ENCODE assay signal across 24 cellular contexts in genomic region chr19:15354557-15355296, GRCh38. TPM values are rescaled to one million over a fixed set of nuclear protein-coding genes. Genes with fewer than 3 reads are reported as not detected.
DNase-seq lines count a peak whose midpoint lies in the region; ATAC-seq and TF ChIP-seq lines count a peak whose summit lies in the region.
"Had no signal": no experiment of that assay in that cellular context is flagged by ENCODE, and none has a peak within 500 bp of the region (broad histone marks: within the 10 kb centered on the region; RNA-seq: fewer than 3 reads in every experiment).

No MANE protein-coding gene starts in this region.

- no peaks in the 10 kb centered on the region for H3K9me2 ChIP-seq in SK-N-SH

- peaks cover 9% of the 10 kb centered on the region for H3F3A ChIP-seq in SK-N-SH (replicated peaks; ENCODE audit: insufficient read depth)

- no peak for TF ChIP-seq EP300 in SK-N-SH (IDR thresholded peaks at IDR 0.05; ENCODE audit: borderline replicate concordance in 1 of 2, low read depth in 1 of 2, low read length in 1 of 2)

- peaks cover 6% of the 10 kb centered on the region for H3K27me3 Mint-ChIP-seq in glutamatergic neuron (ENCODE audit: unreplicated experiment)
- H3K27me3 Mint-ChIP-seq: activated CD4-positive, alpha-beta T cell treated with anti-CD3 and anti-CD28 coated beads for 36 hours had no signal

- peak; percentile 41 for ATAC-seq in SK-N-SH treated with all-trans-retinoic acid at 6 μM for 48 hours
- ATAC-seq: activated CD4-positive, alpha-beta T cell treated with anti-CD3 and anti-CD28 coated beads for 36 hours; body of pancreas; sciatic nerve had no signal

- no peak overlapping the region for H3K27ac ChIP-seq in SK-N-SH (ENCODE audit: low read depth in 2 of 2, low read length in 1 of 2)
- H3K27ac ChIP-seq in RWPE1, result peak overlapping the region; percentile 37
- no peak overlapping the region for H3K27ac ChIP-seq in osteoblast (ENCODE audit: low read depth, low read length)
- H3K27ac ChIP-seq: body of pancreas, neural progenitor cell, SJSA1, testis, uterus had no signal

- H3K4me1 Mint-ChIP-seq in glutamatergic neuron (ENCODE audit: low read depth, unreplicated experiment), result no peaks in the 10 kb centered on the region
- H3K4me1 Mint-ChIP-seq: activated CD4-positive, alpha-beta T cell treated with anti-CD3 and anti-CD28 coated beads for 36 hours; neural progenitor cell had no signal

- H3K36me3 Mint-ChIP-seq in glutamatergic neuron (ENCODE audit: unreplicated experiment), result no peaks in the 10 kb centered on the region

- H3K9me3 ChIP-seq in SK-N-SH (no peaks in the 10 kb centered on the region), osteoblast (ENCODE audit: low read depth, low read length) (no peaks in the 10 kb centered on the region), HAP-1 (no peaks in the 10 kb centered on the region)
- H3K9me3 ChIP-seq: body of pancreas, SJSA1, testis, uterus had no signal

- H3K4me3 ChIP-seq in SK-N-SH (ENCODE audit: low read depth in 2 of 2, low read length in 1 of 2) (no peak overlapping the region), osteoblast (ENCODE audit: insufficient read depth, low read length) (no peak overlapping the region), HAP-1 (no peak overlapping the region)
- H3K4me3 ChIP-seq: body of pancreas, neural progenitor cell, SJSA1, testis, uterus had no signal

- in situ Hi-C loops in HAP-1 (cut with MboI; ENCODE audit: low sequenced_read_pairs), result no loop called here

- no peak for TF ChIP-seq CTCF in SK-N-SH (IDR thresholded peaks at IDR 0.05)
- no peak for TF ChIP-seq CTCF in RWPE1 (conservative IDR thresholded peaks at IDR 0.05; ENCODE audit: low read depth)
- TF ChIP-seq CTCF in glutamatergic neuron (IDR thresholded peaks at IDR 0.05; ENCODE audit: partially characterized antibody, unreplicated experiment), result no peak
- TF ChIP-seq CTCF in osteoblast (IDR thresholded peaks at IDR 0.05; ENCODE audit: extremely low read depth, low read depth, low read length), result no peak

- H3K27me3 ChIP-seq in SK-N-SH (ENCODE audit: insufficient read depth), result no peaks in the 10 kb centered on the region
- no peaks in the 10 kb centered on the region for H3K27me3 ChIP-seq in osteoblast (ENCODE audit: insufficient read depth, low read length)
- H3K27me3 ChIP-seq in HAP-1 (ENCODE audit: low read depth), result no peaks in the 10 kb centered on the region
- H3K27me3 ChIP-seq: body of pancreas, neural progenitor cell, SJSA1, testis, uterus had no signal

- 88% methylated on average over 22 of the region's 27 CpGs for WGBS in SK-N-SH (ENCODE audit: low lambda C conversion rate)

- POLR2A ChIA-PET in SK-N-SH (lab: Yijun Ruan, JAX), result no interaction called here
- POLR2A ChIA-PET in RWPE1 (lab: Yijun Ruan, JAX; ENCODE audit: low non-redundant PET), result no interaction called here

- H4K20me1 ChIP-seq in SK-N-SH (ENCODE audit: insufficient read depth) (no peaks in the 10 kb centered on the region), osteoblast (ENCODE audit: insufficient read depth, low read length) (peaks cover 2% of the 10 kb centered on the region)

- H3K4me1 ChIP-seq in SK-N-SH (ENCODE audit: control insufficient read depth in 1 of 2, insufficient read depth in 2 of 2, low read depth in 1 of 2, low read length in 1 of 2) (no peaks in the 10 kb centered on the region), osteoblast (ENCODE audit: insufficient read depth, low read length) (no peaks in the 10 kb centered on the region), HAP-1 (no peaks in the 10 kb centered on the region)
- H3K4me1 ChIP-seq: body of pancreas, neural progenitor cell, SJSA1, testis, uterus had no signal

- H3K27ac Mint-ChIP-seq in glutamatergic neuron (ENCODE audit: unreplicated experiment), result peak overlapping the region; percentile 12

- DNase-seq in SK-N-SH (no peak), RWPE1 (ENCODE audit: low spot score) (no peak), glutamatergic neuron (no peak), osteoblast (ENCODE audit: insufficient read length, low spot score, missing footprints) (peak; percentile 76), iPS-NIHi11 (ENCODE audit: low spot score) (no peak), HAP-1 (ENCODE audit: low spot score in 2 of 2) (no peak)
- DNase-seq in stimulated activated CD4-positive, alpha-beta T cell treated with anti-CD3 and anti-CD28 coated beads, Interleukin-12 subunit alpha, Interleukin-12 subunit beta, amount 100 ng/mL, for 4 hours, result no peak
- DNase-seq: 8988T; activated CD4-positive, alpha-beta T cell treated with anti-CD3 and anti-CD28 coated beads for 36 hours; activated T-cell treated with anti-CD3 and anti-CD28 coated beads, Interleukin-2, amount 50 U/mL, for 1 hour; body of pancreas; GOT3; mammary epithelial cell; NCI-H1694; NCI-H2171 treated with DMSO at 0.1 percent for 48 hours; posterior cingulate gyrus; stimulated activated CD4-positive, alpha-beta T cell treated with anti-CD3 and anti-CD28 coated beads, Interleukin-4, amount 100 ng/mL, for 4 hours; stimulated activated naive CD4-positive, alpha-beta T cell; testis; uterus had no signal

- H3K4me2 ChIP-seq in SK-N-SH, result no peak overlapping the region
- H3K4me2 ChIP-seq in osteoblast (ENCODE audit: insufficient read depth, low read length), result no peak overlapping the region
- H3K4me2 ChIP-seq: neural progenitor cell had no signal

- no peak overlapping the region for H3K9ac ChIP-seq in SK-N-SH
- H3K9ac ChIP-seq: neural progenitor cell had no signal

- H2AFZ ChIP-seq in SK-N-SH (ENCODE audit: low read depth), result no peak overlapping the region
- no peak overlapping the region for H2AFZ ChIP-seq in osteoblast (ENCODE audit: low read length)
- H2AFZ ChIP-seq: neural progenitor cell had no signal

- H3K79me2 ChIP-seq in SK-N-SH (ENCODE audit: insufficient read depth) (no peaks in the 10 kb centered on the region), osteoblast (ENCODE audit: insufficient read depth, low read length) (no peaks in the 10 kb centered on the region)

- H3K9me3 Mint-ChIP-seq in glutamatergic neuron (ENCODE audit: unreplicated experiment), result peaks cover 1% of the 10 kb centered on the region
- H3K9me3 Mint-ChIP-seq: neural progenitor cell had no signal

- H3K36me3 ChIP-seq in SK-N-SH (replicated peaks in 1 of 2; ENCODE audit: control insufficient read depth in 1 of 2, insufficient read depth in 2 of 2, low read length in 1 of 2) (peaks cover 32 to 43% of the 10 kb centered on the region in 2 experiments), osteoblast (ENCODE audit: insufficient read depth, low read length) (peaks cover 45% of the 10 kb centered on the region), HAP-1 (replicated peaks) (peaks cover 60% of the 10 kb centered on the region)
- H3K36me3 ChIP-seq: uterus had no signal

- CTCF ChIA-PET in SK-N-SH (lab: Yijun Ruan, JAX) (interaction anchor here (0.7 to 0.8 kb wide), 2 partner anchors 12 to 74 kb away, joined by 3 read pairs; no protein-coding TSS in a partner anchor), RWPE1 (lab: Yijun Ruan, JAX) (interaction anchor here (0.6 kb wide), 1 partner anchor 98 kb away, joined by 4 read pairs; no protein-coding TSS in a partner anchor)

- no peak overlapping the region for H3K4me3 Mint-ChIP-seq in glutamatergic neuron (ENCODE audit: unreplicated experiment)
- H3K4me3 Mint-ChIP-seq: activated CD4-positive, alpha-beta T cell treated with anti-CD3 and anti-CD28 coated beads for 36 hours had no signal

- TF ChIP-seq RAD21 in SK-N-SH (IDR thresholded peaks at IDR 0.05; ENCODE audit: low read length), result no peak

TF ChIP-seq in SK-N-SH treated with all-trans-retinoic acid at 6 μM for 48 hours, 23 proteins besides CTCF, POLR2A, EP300 and RAD21:
- peak; percentile 46 for TF ChIP-seq ISL1 (CRISPR knock-in tag; IDR thresholded peaks at IDR 0.05)
- no peak for TF ChIP-seq ESRRG (CRISPR knock-in tag; IDR thresholded peaks at IDR 0.05)

TF ChIP-seq in SK-N-SH, 30 proteins besides CTCF, POLR2A, EP300 and RAD21 (continues in another document):
- TF ChIP-seq FOSL2 (IDR thresholded peaks at IDR 0.05; ENCODE audit: borderline replicate concordance, low read depth) (no peak), TEAD4 (IDR thresholded peaks at IDR 0.05; ENCODE audit: borderline replicate concordance, insufficient read depth) (no peak), REST (IDR thresholded peaks at IDR 0.05; ENCODE audit: low read depth, low read length) (no peak)

RNA-seq across cellular contexts. Expression of gene BRD4, which starts 22.4 kb away (rescaled TPM):
- 5.6 and 10.0 TPM in 2 replicates for polyA plus RNA-seq in SK-N-SH (2012; rRNA removed)
- 7.0 and 8.3 TPM in 2 replicates for polyA plus RNA-seq in SK-N-SH (2012; cell fraction: cytosol; rRNA removed)
- polyA plus RNA-seq in SK-N-SH (2012; cell fraction: nucleus; rRNA removed), result 19.9 and 22.9 TPM in 2 replicates
- total RNA-seq in glutamatergic neuron (ENCODE audit: unreplicated experiment) (162 TPM), osteoblast (25.0 and 25.7 TPM in 2 replicates)

RNA-seq across cellular contexts. Expression of gene AKAP8, which starts 24.9 kb away (rescaled TPM):
- 17.2 and 21.0 TPM in 2 replicates for polyA plus RNA-seq in SK-N-SH (2012; rRNA removed)
- polyA plus RNA-seq in SK-N-SH (2012; cell fraction: cytosol; rRNA removed), result 12.2 and 13.6 TPM in 2 replicates
- polyA plus RNA-seq in SK-N-SH (2012; cell fraction: nucleus; rRNA removed), result 56.1 and 57.2 TPM in 2 replicates
- total RNA-seq in glutamatergic neuron (ENCODE audit: unreplicated experiment) (28.9 TPM), osteoblast (18.1 and 18.6 TPM in 2 replicates)
